ENCODE assay signal across 1 cellular context in the genomic region with DNA sequence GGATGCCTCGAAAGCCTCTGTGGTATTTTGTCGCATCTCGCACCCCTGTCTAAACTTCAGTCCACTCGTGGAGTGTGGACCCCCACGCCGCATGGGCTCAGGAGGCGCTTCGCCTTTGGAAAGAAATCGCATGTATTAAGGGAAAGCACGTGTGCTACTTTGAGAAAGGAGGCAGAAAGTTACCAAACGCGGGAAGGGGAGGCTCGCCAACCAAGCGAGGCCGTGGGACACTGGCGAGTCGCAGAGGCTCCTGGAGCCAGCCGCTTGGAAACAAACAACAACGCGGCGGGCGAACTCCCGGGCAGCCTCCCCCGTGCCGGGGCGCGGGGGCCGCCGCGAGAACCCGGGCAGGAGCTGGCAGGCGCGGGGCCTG.
TF ChIP-seq lines count a peak whose summit lies in the region.

No MANE protein-coding gene starts in this region.

TF ChIP-seq in K562, 482 proteins besides CTCF, POLR2A, EP300 and RAD21 (continued from another document and continues in another):
- TF ChIP-seq, protein P1, sequence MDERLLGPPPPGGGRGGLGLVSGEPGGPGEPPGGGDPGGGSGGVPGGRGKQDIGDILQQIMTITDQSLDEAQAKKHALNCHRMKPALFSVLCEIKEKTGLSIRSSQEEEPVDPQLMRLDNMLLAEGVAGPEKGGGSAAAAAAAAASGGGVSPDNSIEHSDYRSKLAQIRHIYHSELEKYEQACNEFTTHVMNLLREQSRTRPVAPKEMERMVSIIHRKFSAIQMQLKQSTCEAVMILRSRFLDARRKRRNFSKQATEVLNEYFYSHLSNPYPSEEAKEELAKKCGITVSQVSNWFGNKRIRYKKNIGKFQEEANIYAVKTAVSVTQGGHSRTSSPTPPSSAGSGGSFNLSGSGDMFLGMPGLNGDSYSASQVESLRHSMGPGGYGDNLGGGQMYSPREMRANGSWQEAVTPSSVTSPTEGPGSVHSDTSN (CRISPR knock-in tag; IDR thresholded peaks at IDR 0.05; ENCODE audit: low read depth): no peak
- TF ChIP-seq, protein P1 (tag; conservative IDR thresholded peaks at IDR 0.05; ENCODE audit: low read depth): no peak
- TF ChIP-seq SRSF1 (IDR thresholded peaks at IDR 0.05; ENCODE audit: low read depth, low read length) (no peak), YBX1 (IDR thresholded peaks at IDR 0.05) (no peak), RFX5 (IDR thresholded peaks at IDR 0.05; ENCODE audit: low read depth, low read length) (no peak), RBM14 (IDR thresholded peaks at IDR 0.05; ENCODE audit: borderline replicate concordance, insufficient read depth, low read depth, low read length) (no peak), SMAD4 (CRISPR knock-in tag; conservative IDR thresholded peaks at IDR 0.05) (0 out of 2 replicates have a peak, but pooled peaks have one; percentile 42), ZFX (CRISPR knock-in tag; IDR thresholded peaks at IDR 0.05) (0 out of 2 replicates have a peak, but pooled peaks have one; percentile 3), RBM17 (IDR thresholded peaks at IDR 0.05; ENCODE audit: borderline replicate concordance, low read depth, low read length) (no peak), RBFOX2 (IDR thresholded peaks at IDR 0.05; ENCODE audit: low read depth, low read length) (peak; percentile 58), DNMT1 (IDR thresholded peaks at IDR 0.05) (no peak), CSDE1 (IDR thresholded peaks at IDR 0.05) (no peak), SAFB2 (IDR thresholded peaks at IDR 0.05; ENCODE audit: borderline replicate concordance, low read depth, low read length, severe bottlenecking) (no peak), POLR3G (IDR thresholded peaks at IDR 0.05; ENCODE audit: extremely low read depth, insufficient read length, insufficient replicate concordance) (no peak), SREBF1 (IDR thresholded peaks at IDR 0.05; ENCODE audit: borderline replicate concordance, low read depth, low read length) (no peak), E2F3 (CRISPR knock-in tag; IDR thresholded peaks at IDR 0.05) (no peak), CBFB (CRISPR knock-in tag; IDR thresholded peaks at IDR 0.05) (no peak), HMG20B (CRISPR knock-in tag; IDR thresholded peaks at IDR 0.05) (no peak), RBM25 (IDR thresholded peaks at IDR 0.05; ENCODE audit: low read depth, low read length, severe bottlenecking) (peak; percentile 3), GATAD2B (IDR thresholded peaks at IDR 0.05; ENCODE audit: borderline replicate concordance) (0 out of 2 replicates have a peak, but pooled peaks have one; percentile 17)
- TF ChIP-seq, protein P2, sequence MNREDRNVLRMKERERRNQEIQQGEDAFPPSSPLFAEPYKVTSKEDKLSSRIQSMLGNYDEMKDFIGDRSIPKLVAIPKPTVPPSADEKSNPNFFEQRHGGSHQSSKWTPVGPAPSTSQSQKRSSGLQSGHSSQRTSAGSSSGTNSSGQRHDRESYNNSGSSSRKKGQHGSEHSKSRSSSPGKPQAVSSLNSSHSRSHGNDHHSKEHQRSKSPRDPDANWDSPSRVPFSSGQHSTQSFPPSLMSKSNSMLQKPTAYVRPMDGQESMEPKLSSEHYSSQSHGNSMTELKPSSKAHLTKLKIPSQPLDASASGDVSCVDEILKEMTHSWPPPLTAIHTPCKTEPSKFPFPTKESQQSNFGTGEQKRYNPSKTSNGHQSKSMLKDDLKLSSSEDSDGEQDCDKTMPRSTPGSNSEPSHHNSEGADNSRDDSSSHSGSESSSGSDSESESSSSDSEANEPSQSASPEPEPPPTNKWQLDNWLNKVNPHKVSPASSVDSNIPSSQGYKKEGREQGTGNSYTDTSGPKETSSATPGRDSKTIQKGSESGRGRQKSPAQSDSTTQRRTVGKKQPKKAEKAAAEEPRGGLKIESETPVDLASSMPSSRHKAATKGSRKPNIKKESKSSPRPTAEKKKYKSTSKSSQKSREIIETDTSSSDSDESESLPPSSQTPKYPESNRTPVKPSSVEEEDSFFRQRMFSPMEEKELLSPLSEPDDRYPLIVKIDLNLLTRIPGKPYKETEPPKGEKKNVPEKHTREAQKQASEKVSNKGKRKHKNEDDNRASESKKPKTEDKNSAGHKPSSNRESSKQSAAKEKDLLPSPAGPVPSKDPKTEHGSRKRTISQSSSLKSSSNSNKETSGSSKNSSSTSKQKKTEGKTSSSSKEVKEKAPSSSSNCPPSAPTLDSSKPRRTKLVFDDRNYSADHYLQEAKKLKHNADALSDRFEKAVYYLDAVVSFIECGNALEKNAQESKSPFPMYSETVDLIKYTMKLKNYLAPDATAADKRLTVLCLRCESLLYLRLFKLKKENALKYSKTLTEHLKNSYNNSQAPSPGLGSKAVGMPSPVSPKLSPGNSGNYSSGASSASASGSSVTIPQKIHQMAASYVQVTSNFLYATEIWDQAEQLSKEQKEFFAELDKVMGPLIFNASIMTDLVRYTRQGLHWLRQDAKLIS (CRISPR knock-in tag; IDR thresholded peaks at IDR 0.05): no peak
- TF ChIP-seq, protein P3, sequence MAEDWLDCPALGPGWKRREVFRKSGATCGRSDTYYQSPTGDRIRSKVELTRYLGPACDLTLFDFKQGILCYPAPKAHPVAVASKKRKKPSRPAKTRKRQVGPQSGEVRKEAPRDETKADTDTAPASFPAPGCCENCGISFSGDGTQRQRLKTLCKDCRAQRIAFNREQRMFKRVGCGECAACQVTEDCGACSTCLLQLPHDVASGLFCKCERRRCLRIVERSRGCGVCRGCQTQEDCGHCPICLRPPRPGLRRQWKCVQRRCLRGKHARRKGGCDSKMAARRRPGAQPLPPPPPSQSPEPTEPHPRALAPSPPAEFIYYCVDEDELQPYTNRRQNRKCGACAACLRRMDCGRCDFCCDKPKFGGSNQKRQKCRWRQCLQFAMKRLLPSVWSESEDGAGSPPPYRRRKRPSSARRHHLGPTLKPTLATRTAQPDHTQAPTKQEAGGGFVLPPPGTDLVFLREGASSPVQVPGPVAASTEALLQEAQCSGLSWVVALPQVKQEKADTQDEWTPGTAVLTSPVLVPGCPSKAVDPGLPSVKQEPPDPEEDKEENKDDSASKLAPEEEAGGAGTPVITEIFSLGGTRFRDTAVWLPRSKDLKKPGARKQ (CRISPR knock-in tag; IDR thresholded peaks at IDR 0.05): peak; percentile 78; the same call in 1 of the 2 replicates
- TF ChIP-seq, protein P4, sequence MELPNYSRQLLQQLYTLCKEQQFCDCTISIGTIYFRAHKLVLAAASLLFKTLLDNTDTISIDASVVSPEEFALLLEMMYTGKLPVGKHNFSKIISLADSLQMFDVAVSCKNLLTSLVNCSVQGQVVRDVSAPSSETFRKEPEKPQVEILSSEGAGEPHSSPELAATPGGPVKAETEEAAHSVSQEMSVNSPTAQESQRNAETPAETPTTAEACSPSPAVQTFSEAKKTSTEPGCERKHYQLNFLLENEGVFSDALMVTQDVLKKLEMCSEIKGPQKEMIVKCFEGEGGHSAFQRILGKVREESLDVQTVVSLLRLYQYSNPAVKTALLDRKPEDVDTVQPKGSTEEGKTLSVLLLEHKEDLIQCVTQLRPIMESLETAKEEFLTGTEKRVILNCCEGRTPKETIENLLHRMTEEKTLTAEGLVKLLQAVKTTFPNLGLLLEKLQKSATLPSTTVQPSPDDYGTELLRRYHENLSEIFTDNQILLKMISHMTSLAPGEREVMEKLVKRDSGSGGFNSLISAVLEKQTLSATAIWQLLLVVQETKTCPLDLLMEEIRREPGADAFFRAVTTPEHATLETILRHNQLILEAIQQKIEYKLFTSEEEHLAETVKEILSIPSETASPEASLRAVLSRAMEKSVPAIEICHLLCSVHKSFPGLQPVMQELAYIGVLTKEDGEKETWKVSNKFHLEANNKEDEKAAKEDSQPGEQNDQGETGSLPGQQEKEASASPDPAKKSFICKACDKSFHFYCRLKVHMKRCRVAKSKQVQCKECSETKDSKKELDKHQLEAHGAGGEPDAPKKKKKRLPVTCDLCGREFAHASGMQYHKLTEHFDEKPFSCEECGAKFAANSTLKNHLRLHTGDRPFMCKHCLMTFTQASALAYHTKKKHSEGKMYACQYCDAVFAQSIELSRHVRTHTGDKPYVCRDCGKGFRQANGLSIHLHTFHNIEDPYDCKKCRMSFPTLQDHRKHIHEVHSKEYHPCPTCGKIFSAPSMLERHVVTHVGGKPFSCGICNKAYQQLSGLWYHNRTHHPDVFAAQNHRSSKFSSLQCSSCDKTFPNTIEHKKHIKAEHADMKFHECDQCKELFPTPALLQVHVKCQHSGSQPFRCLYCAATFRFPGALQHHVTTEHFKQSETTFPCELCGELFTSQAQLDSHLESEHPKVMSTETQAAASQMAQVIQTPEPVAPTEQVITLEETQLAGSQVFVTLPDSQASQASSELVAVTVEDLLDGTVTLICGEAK (IDR thresholded peaks at IDR 0.05): no peak
- TF ChIP-seq, protein P4 (CRISPR knock-in tag; IDR thresholded peaks at IDR 0.05): no peak
- TF ChIP-seq, protein P5, sequence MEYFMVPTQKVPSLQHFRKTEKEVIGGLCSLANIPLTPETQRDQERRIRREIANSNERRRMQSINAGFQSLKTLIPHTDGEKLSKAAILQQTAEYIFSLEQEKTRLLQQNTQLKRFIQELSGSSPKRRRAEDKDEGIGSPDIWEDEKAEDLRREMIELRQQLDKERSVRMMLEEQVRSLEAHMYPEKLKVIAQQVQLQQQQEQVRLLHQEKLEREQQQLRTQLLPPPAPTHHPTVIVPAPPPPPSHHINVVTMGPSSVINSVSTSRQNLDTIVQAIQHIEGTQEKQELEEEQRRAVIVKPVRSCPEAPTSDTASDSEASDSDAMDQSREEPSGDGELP (CRISPR knock-in tag; IDR thresholded peaks at IDR 0.05; ENCODE audit: borderline replicate concordance): no peak
